Comparison of ENCODE assay signal across 20 cellular contexts in genomic region chr10:76970795-76971519, GRCh38.
A peak's percentile ranks its signal among the peaks of the same experiment; 100 is the strongest.
DNase-seq lines count a peak whose midpoint lies in the region; ATAC-seq and TF ChIP-seq lines count a peak whose summit lies in the region.
"Had no signal": no experiment of that assay in that cellular context is flagged by ENCODE, and none has a peak within 500 bp of the region (broad histone marks: within the 10 kb centered on the region; RNA-seq: fewer than 3 reads in every experiment).

No MANE protein-coding gene starts in this region.

- no peak overlapping the region for H4K91ac ChIP-seq in mesenchymal stem cell (ENCODE audit: low read length)

- no peak for TF ChIP-seq POLR2A in gastroesophageal sphincter (IDR thresholded peaks at IDR 0.05)

- intact Hi-C loops in left lung (cut with DNase I) = no loop called here
- intact Hi-C loops in natural killer cell (cut with micrococcal nuclease) = no loop called here

- H3K27me3 ChIP-seq in left lung (peaks cover 0 to under 1% of the 10 kb centered on the region in 2 donors), smooth muscle cell (ENCODE audit: low read depth) (no peaks in the 10 kb centered on the region), gastroesophageal sphincter (no peaks in the 10 kb centered on the region), mesenchymal stem cell (ENCODE audit: control insufficient read depth in 1 of 2, insufficient read depth in 1 of 2, low read length in 2 of 2) (no peaks in the 10 kb centered on the region)
- H3K27me3 ChIP-seq: BLaER1 had no signal

- no peak overlapping the region for H3K14ac ChIP-seq in mesenchymal stem cell (ENCODE audit: low read length in 2 of 2)

- H3F3A ChIP-seq in smooth muscle cell (ENCODE audit: low read depth) = peaks cover 28% of the 10 kb centered on the region

- no peak for TF ChIP-seq EP300 in gastroesophageal sphincter (IDR thresholded peaks at IDR 0.05)

- H3K18ac ChIP-seq in mesenchymal stem cell (ENCODE audit: low read depth in 1 of 2, low read length in 2 of 2) = no peak overlapping the region

- H3K4me1 Mint-ChIP-seq in natural killer cell = no peaks in the 10 kb centered on the region

- no peak overlapping the region for H3K27ac Mint-ChIP-seq in natural killer cell
- H3K27ac Mint-ChIP-seq: CD8-positive, alpha-beta T cell had no signal

- H3K4me3 ChIP-seq in left lung = no peak overlapping the region
- no peak overlapping the region for H3K4me3 ChIP-seq in smooth muscle cell
- no peak overlapping the region for H3K4me3 ChIP-seq in gastroesophageal sphincter
- H3K4me3 ChIP-seq in mesenchymal stem cell (ENCODE audit: insufficient read depth in 1 of 2, low read depth in 1 of 2, low read length in 2 of 2) = no peak overlapping the region
- H3K4me3 ChIP-seq: BLaER1 had no signal

- no peak overlapping the region for H3K23ac ChIP-seq in mesenchymal stem cell (ENCODE audit: low read length in 2 of 2)

- TF ChIP-seq CTCF in left lung (IDR thresholded peaks at IDR 0.05) = no peak
- TF ChIP-seq CTCF in smooth muscle cell (IDR thresholded peaks at IDR 0.05; ENCODE audit: borderline replicate concordance, insufficient read depth, poor library complexity, severe bottlenecking) = no peak
- no peak for TF ChIP-seq CTCF in gastroesophageal sphincter (IDR thresholded peaks at IDR 0.05)
- no peak for TF ChIP-seq CTCF in natural killer cell (IDR thresholded peaks at IDR 0.05)

- H2AFZ ChIP-seq in smooth muscle cell (ENCODE audit: low read depth) = no peak overlapping the region
- no peak overlapping the region for H2AFZ ChIP-seq in mesenchymal stem cell (ENCODE audit: low read depth, low read length)

- DNase-seq in AG20443 (ENCODE audit: low spot score) = peak; percentile 20
- DNase-seq in left lung = no peak
- DNase-seq in smooth muscle cell (lab: John Stamatoyannopoulos, UW; ENCODE audit: unreplicated experiment) = no peak
- DNase-seq in mesenchymal stem cell = no peak
- no peak for DNase-seq in natural killer cell
- DNase-seq: ACHN; CD8-positive, alpha-beta T cell; GDM1; KBM-7; MV-4-11; NCI-H1417; NCI-H187 treated with DMSO at 0.1 percent for 48 hours; NCI-H345; NCI-H526; NK-92 treated with Interleukin-12 subunit alpha and Interleukin-12 subunit beta, amount 100 ng/mL, for 24 hours; SHP77 treated with DMSO at 0.1 percent for 48 hours had no signal

- no peak overlapping the region for H3K4ac ChIP-seq in mesenchymal stem cell (ENCODE audit: low read depth in 1 of 2, low read length in 2 of 2)

- H2BK120ac ChIP-seq in mesenchymal stem cell (ENCODE audit: low read depth, low read length) = no peak overlapping the region

- no peak overlapping the region for H3K4me3 Mint-ChIP-seq in natural killer cell
- H3K4me3 Mint-ChIP-seq: CD8-positive, alpha-beta T cell had no signal

- H3K9me3 ChIP-seq in left lung (no peaks in the 10 kb centered on the region), smooth muscle cell (replicated peaks; ENCODE audit: low read depth) (no peaks in the 10 kb centered on the region), gastroesophageal sphincter (no peaks in the 10 kb centered on the region), mesenchymal stem cell (ENCODE audit: control insufficient read depth, low read length) (no peaks in the 10 kb centered on the region)
- H3K9me3 ChIP-seq: BLaER1 had no signal

- H3K27me3 Mint-ChIP-seq in natural killer cell (ENCODE audit: low read depth in 2 of 2) = peaks cover 9 to 23% of the 10 kb centered on the region in 2 donors

- ATAC-seq in SK-N-SH treated with all-trans-retinoic acid at 6 μM for 48 hours (peak; percentile 46), left lung (peak; percentile 31), gastroesophageal sphincter (no peak), natural killer cell (no peak)
- ATAC-seq: CD8-positive, alpha-beta T cell; HCT116 had no signal

- no peaks in the 10 kb centered on the region for H4K20me1 ChIP-seq in smooth muscle cell (ENCODE audit: low read depth)
- H4K20me1 ChIP-seq: BLaER1 had no signal

- no peak overlapping the region for H2BK5ac ChIP-seq in mesenchymal stem cell (ENCODE audit: low read depth, low read length, poor library complexity, severe bottlenecking)

- H3K4me2 ChIP-seq in smooth muscle cell = peak overlapping the region; percentile 25
- no peak overlapping the region for H3K4me2 ChIP-seq in mesenchymal stem cell (ENCODE audit: low read length, poor library complexity, severe bottlenecking)
- H3K4me2 ChIP-seq: BLaER1 had no signal

- H3K9me3 Mint-ChIP-seq in natural killer cell = no peaks in the 10 kb centered on the region
- H3K9me3 Mint-ChIP-seq: CD8-positive, alpha-beta T cell had no signal

- H3K79me2 ChIP-seq in smooth muscle cell (ENCODE audit: low read depth) = no peaks in the 10 kb centered on the region

- H2BK12ac ChIP-seq in mesenchymal stem cell (ENCODE audit: low read length in 2 of 2) = no peak overlapping the region

- H2AK5ac ChIP-seq in mesenchymal stem cell (ENCODE audit: low read length, severe bottlenecking) = no peak overlapping the region

- no peak overlapping the region for H4K8ac ChIP-seq in mesenchymal stem cell (ENCODE audit: low read length)

- no peaks in the 10 kb centered on the region for H3K36me3 Mint-ChIP-seq in natural killer cell
- H3K36me3 Mint-ChIP-seq: CD8-positive, alpha-beta T cell had no signal

- no peak overlapping the region for H2BK15ac ChIP-seq in mesenchymal stem cell (ENCODE audit: low read depth, poor library complexity, severe bottlenecking)

- H3K36me3 ChIP-seq in left lung (no peaks in the 10 kb centered on the region), smooth muscle cell (ENCODE audit: low read depth) (no peaks in the 10 kb centered on the region), gastroesophageal sphincter (peaks cover 0 to 24% of the 10 kb centered on the region in 2 donors), mesenchymal stem cell (ENCODE audit: control insufficient read depth in 1 of 2, insufficient read depth in 2 of 2, low read depth in 1 of 2, low read length in 2 of 2) (peaks cover 0 to 3% of the 10 kb centered on the region in 2 experiments)
- H3K36me3 ChIP-seq: BLaER1 had no signal

- H3K27ac ChIP-seq in left lung (no peak overlapping the region), smooth muscle cell (ENCODE audit: low read depth) (no peak overlapping the region), gastroesophageal sphincter (no peak overlapping the region), mesenchymal stem cell (ENCODE audit: low read length, poor library complexity, severe bottlenecking) (no peak overlapping the region)
- H3K27ac ChIP-seq: BLaER1 had no signal

- H3K9ac ChIP-seq in smooth muscle cell (ENCODE audit: low read depth) (no peak overlapping the region), mesenchymal stem cell (ENCODE audit: low read length) (no peak overlapping the region)
- H3K9ac ChIP-seq: BLaER1 had no signal

- H3K4me1 ChIP-seq in left lung (no peaks in the 10 kb centered on the region), smooth muscle cell (ENCODE audit: low read depth) (peaks cover 6% of the 10 kb centered on the region), gastroesophageal sphincter (no peaks in the 10 kb centered on the region), mesenchymal stem cell (ENCODE audit: control insufficient read depth, insufficient read depth, low read depth, low read length) (no peaks in the 10 kb centered on the region)
- H3K4me1 ChIP-seq: BLaER1 had no signal

- WGBS in smooth muscle cell (ENCODE audit: low lambda C conversion rate) = 43% methylated on average over 3 of the region's 3 CpGs
- 74 to 100% methylated on average over 1 to 2 of the region's 3 CpGs for WGBS in gastroesophageal sphincter (ENCODE audit: low coverage in 1 of 2), 2 donors
- WGBS in mesenchymal stem cell = 100% methylated on average over 2 of the region's 3 CpGs

- no peaks in the 10 kb centered on the region for H3K79me1 ChIP-seq in mesenchymal stem cell (replicated peaks; ENCODE audit: low read length, poor library complexity, severe bottlenecking)

TF ChIP-seq in SK-N-SH treated with all-trans-retinoic acid at 6 μM for 48 hours, 23 proteins besides CTCF, POLR2A, EP300 and RAD21:
- no peak for TF ChIP-seq PPARA (CRISPR knock-in tag; IDR thresholded peaks at IDR 0.05; ENCODE audit: borderline replicate concordance)
- TF ChIP-seq ZFP30 (CRISPR knock-in tag; IDR thresholded peaks at IDR 0.05) = no peak
- TF ChIP-seq ZFP3 (CRISPR knock-in tag; IDR thresholded peaks at IDR 0.05) = no peak
- no peak for TF ChIP-seq TCF4 (CRISPR knock-in tag; IDR thresholded peaks at IDR 0.05; ENCODE audit: borderline replicate concordance)
- TF ChIP-seq RARB (CRISPR knock-in tag; IDR thresholded peaks at IDR 0.05) = no peak
- no peak for TF ChIP-seq GLIS3 (CRISPR knock-in tag; IDR thresholded peaks at IDR 0.05)
- TF ChIP-seq PATZ1 (CRISPR knock-in tag; IDR thresholded peaks at IDR 0.05; ENCODE audit: borderline replicate concordance) = no peak
- TF ChIP-seq ZC3H10 (CRISPR knock-in tag; IDR thresholded peaks at IDR 0.05) = no peak

Comparison
In these comparisons a context has a peak if more than half of its experiments do, and no peak if none do; other contexts are left out.
1. ATAC-seq: peak in SK-N-SH treated with all-trans-retinoic acid at 6 μM for 48 hours (single experiment) and left lung (single experiment); none in gastroesophageal sphincter (single experiment) and natural killer cell (0 of 3).